31 cellular contexts compared by ENCODE assay signal in genomic region chr18:45231606-45232005, GRCh38.
"Had no signal": no experiment of that assay in that cellular context is flagged by ENCODE, and none has a peak within 500 bp of the region (broad histone marks: within the 10 kb centered on the region; RNA-seq: fewer than 3 reads in every experiment).

No MANE protein-coding gene starts in this region.

- H3K36me3 Mint-ChIP-seq: activated naive CD4-positive, alpha-beta T cell treated with anti-CD3 and anti-CD28 coated beads, Interleukin-2, amount 50 U/mL, for 72 hours; brain; WTC11 had no signal

- H3K4me1 Mint-ChIP-seq: activated CD4-positive, alpha-beta T cell treated with anti-CD3 and anti-CD28 coated beads for 36 hours; activated CD4-positive, alpha-beta T cell treated with anti-CD3 and anti-CD28 coated beads, Interleukin-2, amount 10 ng/mL, durations not matched to agents 7 days and 5 days; WTC11 had no signal

- ATAC-seq: activated CD4-positive, alpha-beta T cell treated with anti-CD3 and anti-CD28 coated beads for 36 hours; activated CD4-positive, CD25-positive, alpha-beta regulatory T cell treated with anti-CD3 and anti-CD28 coated beads, Interleukin-2, amount 50 U/mL, for 24 hours; activated CD8-positive, alpha-beta T cell treated with anti-CD3 and anti-CD28 coated beads, Interleukin-2, amount 10 ng/mL, durations not matched to agents 7 days and 5 days; activated naive CD4-positive, alpha-beta T cell treated with anti-CD3 and anti-CD28 coated beads, Interleukin-2, amount 50 U/mL, for 72 hours; activated T-cell treated with anti-CD3 and anti-CD28 coated beads, Interleukin-2, amount 50 U/mL, for 4 hours; Panc1; WTC11 had no signal

- H3K27ac ChIP-seq: adrenal gland, KMS-11, SJSA1 had no signal

- H3K36me3 ChIP-seq: adrenal gland, SJSA1 had no signal

- H3K27me3 Mint-ChIP-seq: activated CD4-positive, alpha-beta T cell treated with anti-CD3 and anti-CD28 coated beads for 36 hours; activated CD4-positive, alpha-beta T cell treated with anti-CD3 and anti-CD28 coated beads, Interleukin-2, amount 10 ng/mL, durations not matched to agents 7 days and 5 days; brain had no signal

- H3K27ac Mint-ChIP-seq: activated CD4-positive, alpha-beta T cell treated with anti-CD3 and anti-CD28 coated beads for 36 hours; activated CD4-positive, alpha-beta T cell treated with anti-CD3 and anti-CD28 coated beads, Interleukin-2, amount 10 ng/mL, durations not matched to agents 7 days and 5 days; activated CD8-positive, alpha-beta T cell treated with anti-CD3 and anti-CD28 coated beads, Interleukin-2, amount 10 ng/mL, durations not matched to agents 7 days and 5 days; activated naive CD4-positive, alpha-beta T cell treated with anti-CD3 and anti-CD28 coated beads for 36 hours; activated naive CD4-positive, alpha-beta T cell treated with anti-CD3 and anti-CD28 coated beads, Interleukin-2, amount 50 U/mL, for 72 hours; activated T-helper 1 cell treated with anti-CD3 and anti-CD28 coated beads, Interleukin-12 subunit alpha, Interleukin-12 subunit beta, Interleukin-2, Interleukin-4 antibody, amounts not matched to agents 30 ng/mL and 10 ng/mL and 1 ng/mL, durations not matched to agents 14 hours and 24 hours and 36 hours; T-helper 1 cell treated with Interleukin-12 subunit alpha and Interleukin-12 subunit beta and Interleukin-4 antibody, amounts not matched to agents 30 μg/mL and 1 μg/mL, for 36 hours; T-helper 2 cell treated with Interferon-gamma antibody and Interleukin-4, amounts not matched to agents 5 μg/mL and 100 μg/mL, for 36 hours; WTC11 had no signal

- H3K27me3 ChIP-seq: adrenal gland, SJSA1 had no signal

- H3K4me1 ChIP-seq: adrenal gland had no signal

- H3K4me3 Mint-ChIP-seq: activated CD4-positive, alpha-beta T cell treated with anti-CD3 and anti-CD28 coated beads for 36 hours; activated CD4-positive, alpha-beta T cell treated with anti-CD3 and anti-CD28 coated beads, Interleukin-2, amount 10 ng/mL, durations not matched to agents 7 days and 5 days; activated CD8-positive, alpha-beta T cell treated with anti-CD3 and anti-CD28 coated beads, Interleukin-2, amount 10 ng/mL, durations not matched to agents 7 days and 5 days; activated naive CD4-positive, alpha-beta T cell treated with anti-CD3 and anti-CD28 coated beads for 36 hours; activated T-cell treated with anti-CD3 and anti-CD28 coated beads, Interleukin-2, amount 50 U/mL, for 4 hours; activated T-helper 1 cell treated with anti-CD3 and anti-CD28 coated beads, Interleukin-12 subunit alpha, Interleukin-12 subunit beta, Interleukin-2, Interleukin-4 antibody, amounts not matched to agents 30 ng/mL and 10 ng/mL and 1 ng/mL, durations not matched to agents 14 hours and 24 hours and 36 hours; brain; T-helper 1 cell treated with Interleukin-12 subunit alpha and Interleukin-12 subunit beta and Interleukin-4 antibody, amounts not matched to agents 30 μg/mL and 1 μg/mL, for 36 hours; T-helper 2 cell treated with Interferon-gamma antibody and Interleukin-4, amounts not matched to agents 5 μg/mL and 100 μg/mL, for 36 hours; WTC11 had no signal

- H3K9me3 ChIP-seq: adrenal gland, SJSA1, SK-N-SH had no signal

- H3K4me3 ChIP-seq: adrenal gland, SJSA1 had no signal

- DNase-seq: activated CD4-positive, alpha-beta T cell treated with anti-CD3 and anti-CD28 coated beads for 36 hours; activated CD4-positive, alpha-beta T cell treated with anti-CD3 and anti-CD28 coated beads, Interleukin-2, amount 10 ng/mL, durations not matched to agents 7 days and 5 days; activated CD4-positive, alpha-beta T cell treated with anti-CD3 and anti-CD28 coated beads, Interleukin-2, amount 50 U/mL, for 48 hours; activated CD8-positive, alpha-beta T cell treated with anti-CD3 and anti-CD28 coated beads, Interleukin-2, amount 10 ng/mL, durations not matched to agents 7 days and 5 days; activated gamma-delta T cell treated with Interleukin-2 at 50 U/mL for 16 hours; activated naive CD4-positive, alpha-beta T cell treated with anti-CD3 and anti-CD28 coated beads for 36 hours; activated T-cell treated with anti-CD3 and anti-CD28 coated beads for 4 hours; activated T-cell treated with anti-CD3 and anti-CD28 coated beads, Interleukin-2, amount 50 U/mL, for 4 hours; adrenal gland; caudate nucleus; MM.1S; NCI-H1092; NCI-H1436 treated with DMSO at 0.1 percent for 48 hours; NCI-H187; NCI-H2081 treated with DMSO at 0.1 percent for 48 hours; NCI-H226; NCI-H446 treated with DMSO at 0.1 percent for 48 hours; NCI-H524; NCI-H69; SHP77 treated with DMSO at 0.1 percent for 48 hours; SK-N-SH had no signal

- H3K9me3 Mint-ChIP-seq: activated CD4-positive, alpha-beta T cell treated with anti-CD3 and anti-CD28 coated beads, Interleukin-2, amount 10 ng/mL, durations not matched to agents 7 days and 5 days; activated naive CD4-positive, alpha-beta T cell treated with anti-CD3 and anti-CD28 coated beads for 36 hours; activated T-cell treated with anti-CD3 and anti-CD28 coated beads, Interleukin-2, amount 50 U/mL, for 4 hours; activated T-helper 1 cell treated with anti-CD3 and anti-CD28 coated beads, Interleukin-12 subunit alpha, Interleukin-12 subunit beta, Interleukin-2, Interleukin-4 antibody, amounts not matched to agents 30 ng/mL and 10 ng/mL and 1 ng/mL, durations not matched to agents 14 hours and 24 hours and 36 hours; T-helper 1 cell treated with Interleukin-12 subunit alpha and Interleukin-12 subunit beta and Interleukin-4 antibody, amounts not matched to agents 30 μg/mL and 1 μg/mL, for 36 hours; T-helper 2 cell treated with Interferon-gamma antibody and Interleukin-4, amounts not matched to agents 5 μg/mL and 100 μg/mL, for 36 hours had no signal
